Comparison of ENCODE assay signal across 1 cellular context in genomic region chr13:55483626-55484158, GRCh38.
TF ChIP-seq lines count a peak whose summit lies in the region.

No MANE protein-coding gene starts in this region.

TF ChIP-seq in GM23338, 12 proteins besides CTCF, POLR2A, EP300 and RAD21 (continued from another document):
- TF ChIP-seq ETS1 (IDR thresholded peaks at IDR 0.05): no peak
- no peak for TF ChIP-seq NANOG (IDR thresholded peaks at IDR 0.05; ENCODE audit: borderline replicate concordance)
- TF ChIP-seq POLR2AphosphoS5 (IDR thresholded peaks at IDR 0.05; ENCODE audit: low read depth): no peak
- no peak for TF ChIP-seq REST (IDR thresholded peaks at IDR 0.05; ENCODE audit: unreplicated experiment)
- no peak for TF ChIP-seq ZNF114 (CRISPR knock-in tag; IDR thresholded peaks at IDR 0.05)
- no peak for TF ChIP-seq ZNF331 (CRISPR knock-in tag; IDR thresholded peaks at IDR 0.05; ENCODE audit: low read depth)
- TF ChIP-seq EZH2 (IDR thresholded peaks at IDR 0.05; ENCODE audit: low read depth, unreplicated experiment): no peak
- no peak for TF ChIP-seq CREB1 (CRISPR knock-in tag; IDR thresholded peaks at IDR 0.05; ENCODE audit: low read depth)
- no peak for TF ChIP-seq STAT1 (IDR thresholded peaks at IDR 0.05; ENCODE audit: unreplicated experiment)
